Comparison of ENCODE assay signal across 14 cellular contexts in genomic region chr1:112826217-112826944, GRCh38.
DNase-seq lines count a peak whose midpoint lies in the region; ATAC-seq, FAIRE-seq and TF ChIP-seq lines count a peak whose summit lies in the region.
"Had no signal": no experiment of that assay in that cellular context is flagged by ENCODE, and none has a peak within 500 bp of the region (broad histone marks: within the 10 kb centered on the region; RNA-seq: fewer than 3 reads in every experiment).

No MANE protein-coding gene starts in this region.

- H3F3A ChIP-seq in GM23338 (replicated peaks; ENCODE audit: low read depth) (peaks cover 7% of the 10 kb centered on the region; the same call in 1 of the 2 replicates), neural progenitor cell (ENCODE audit: low read depth) (peaks cover 4% of the 10 kb centered on the region)

- H3K27ac ChIP-seq in GM23338 (ENCODE audit: low read depth) (peak overlapping the region; percentile 97), endothelial cell of umbilical vein (ENCODE audit: insufficient read depth, low read depth, low read length) (no peak overlapping the region), neural progenitor cell (no peak overlapping the region)
- H3K27ac ChIP-seq: SK-N-MC had no signal

- no peak for DNase-seq in GM23338 (ENCODE audit: low spot score)
- no peak for DNase-seq in T-helper 17 cell
- DNase-seq in endothelial cell of umbilical vein (ENCODE audit: low read depth, low spot score): no peak
- no peak for DNase-seq in neural progenitor cell (ENCODE audit: low spot score)
- no peak for DNase-seq in NCI-H82 (lab: John Stamatoyannopoulos, UW)
- DNase-seq in MV-4-11 (lab: John Stamatoyannopoulos, UW): no peak
- DNase-seq: CD4-positive, CD25-positive, alpha-beta regulatory T cell; KG1; NCI-H1092 treated with DMSO at 0.1 percent for 48 hours; NCI-H187; NCI-H446 had no signal

- BruUV-seq in endothelial cell of umbilical vein (replicated peaks; lab: Mats Ljungman, UMichigan): no TSS peak

- no peaks in the 10 kb centered on the region for H4K20me1 ChIP-seq in GM23338 (replicated peaks; ENCODE audit: insufficient read depth)
- no peaks in the 10 kb centered on the region for H4K20me1 ChIP-seq in endothelial cell of umbilical vein (replicated peaks; ENCODE audit: control insufficient read depth, extremely low read depth, insufficient read depth, low read length)
- H4K20me1 ChIP-seq in neural progenitor cell (ENCODE audit: low read depth): no peaks in the 10 kb centered on the region

- TF ChIP-seq CTCF in GM23338 (conservative IDR thresholded peaks at IDR 0.05; ENCODE audit: low read depth in 2 of 2) (no peak), endothelial cell of umbilical vein (IDR thresholded peaks at IDR 0.05; ENCODE audit: extremely low read depth in 1 of 2, insufficient read depth in 1 of 2, low read depth in 1 of 2, low read length in 2 of 2) (no peak), neural progenitor cell (IDR thresholded peaks at IDR 0.05) (no peak)

- H3K36me3 Mint-ChIP-seq in GM23338 (ENCODE audit: low read depth) (peaks cover 24% of the 10 kb centered on the region), T-helper 17 cell (ENCODE audit: low read depth) (no peaks in the 10 kb centered on the region), neural progenitor cell (no peaks in the 10 kb centered on the region)
- no peaks in the 10 kb centered on the region for H3K36me3 Mint-ChIP-seq in activated T-helper 17 cell treated with anti-CD3 and anti-CD28 coated beads, Interleukin-2, amount 50 U/mL, for 72 hours (ENCODE audit: low read depth)
- H3K36me3 Mint-ChIP-seq: CD4-positive, CD25-positive, alpha-beta regulatory T cell had no signal

- CTCF ChIA-PET in endothelial cell of umbilical vein (lab: Charles Lee): no interaction called here

- H3K9me3 ChIP-seq in T-helper 17 cell (ENCODE audit: control insufficient read depth, low read length, poor library complexity, severe bottlenecking): no peaks in the 10 kb centered on the region
- no peaks in the 10 kb centered on the region for H3K9me3 ChIP-seq in endothelial cell of umbilical vein (replicated peaks; ENCODE audit: control insufficient read depth, insufficient read depth, low read length)
- no peaks in the 10 kb centered on the region for H3K9me3 ChIP-seq in neural progenitor cell (ENCODE audit: low read depth)
- H3K9me3 ChIP-seq: HAP-1 had no signal

- no peak for TF ChIP-seq POLR2A in endothelial cell of umbilical vein (IDR thresholded peaks at IDR 0.05; ENCODE audit: low read depth, low read length)

- H3K9me3 Mint-ChIP-seq in GM23338 (peaks cover 23% of the 10 kb centered on the region), neural progenitor cell (peaks cover 9% of the 10 kb centered on the region)
- H3K9me3 Mint-ChIP-seq in activated T-helper 17 cell treated with anti-CD3 and anti-CD28 coated beads, Interleukin-2, amount 50 U/mL, for 72 hours: no peaks in the 10 kb centered on the region
- H3K9me3 Mint-ChIP-seq: CD4-positive, CD25-positive, alpha-beta regulatory T cell had no signal

- no peak overlapping the region; the same call in 2 of the 3 replicates for H3K4me3 Mint-ChIP-seq in GM23338
- H3K4me3 Mint-ChIP-seq in T-helper 17 cell: no peak overlapping the region
- no peak overlapping the region for H3K4me3 Mint-ChIP-seq in neural progenitor cell
- no peak overlapping the region for H3K4me3 Mint-ChIP-seq in activated T-helper 17 cell treated with anti-CD3 and anti-CD28 coated beads, Interleukin-2, amount 50 U/mL, for 72 hours
- H3K4me3 Mint-ChIP-seq: CD4-positive, CD25-positive, alpha-beta regulatory T cell had no signal

- H3K4me3 ChIP-seq in GM23338 (no peak overlapping the region), endothelial cell of umbilical vein (replicated peaks in 1 of 3; ENCODE audit: insufficient read depth in 1 of 3, low read depth in 1 of 3, low read length in 3 of 3) (no peak overlapping the region), neural progenitor cell (no peak overlapping the region)
- H3K4me3 ChIP-seq: HAP-1, SK-N-MC had no signal

- H3K4me1 ChIP-seq in GM23338 (ENCODE audit: insufficient read depth): peaks cover 49% of the 10 kb centered on the region
- H3K4me1 ChIP-seq in endothelial cell of umbilical vein (ENCODE audit: control insufficient read depth, extremely low read depth, insufficient read depth, low read length): peaks cover 6% of the 10 kb centered on the region
- H3K4me1 ChIP-seq in neural progenitor cell: peaks cover 23% of the 10 kb centered on the region

- no peaks in the 10 kb centered on the region for H3K27me3 ChIP-seq in GM23338 (ENCODE audit: insufficient read depth)
- H3K27me3 ChIP-seq in endothelial cell of umbilical vein (ENCODE audit: control insufficient read depth in 2 of 2, insufficient read depth in 2 of 2, low read length in 2 of 2): no peaks in the 10 kb centered on the region
- no peaks in the 10 kb centered on the region for H3K27me3 ChIP-seq in neural progenitor cell

- peak overlapping the region; percentile 68; the same call in 1 of the 2 replicates for H3K27ac Mint-ChIP-seq in GM23338
- peak overlapping the region; percentile 70 for H3K27ac Mint-ChIP-seq in T-helper 17 cell
- no peak overlapping the region for H3K27ac Mint-ChIP-seq in neural progenitor cell
- H3K27ac Mint-ChIP-seq in activated T-helper 17 cell treated with anti-CD3 and anti-CD28 coated beads, Interleukin-2, amount 50 U/mL, for 72 hours: no peak overlapping the region
- H3K27ac Mint-ChIP-seq: CD4-positive, CD25-positive, alpha-beta regulatory T cell had no signal

- peaks cover 7% of the 10 kb centered on the region for H3K9me2 ChIP-seq in GM23338 (ENCODE audit: insufficient read depth)

- H3K4me2 ChIP-seq in GM23338 (peak overlapping the region; percentile 72), endothelial cell of umbilical vein (ENCODE audit: insufficient read depth, low read length) (no peak overlapping the region), neural progenitor cell (no peak overlapping the region)

- H3K4me1 Mint-ChIP-seq in GM23338 (peaks cover 47% of the 10 kb centered on the region), T-helper 17 cell (peaks cover 4% of the 10 kb centered on the region), neural progenitor cell (peaks cover 6% of the 10 kb centered on the region)
- peaks cover 5% of the 10 kb centered on the region for H3K4me1 Mint-ChIP-seq in activated T-helper 17 cell treated with anti-CD3 and anti-CD28 coated beads, Interleukin-2, amount 50 U/mL, for 72 hours
- H3K4me1 Mint-ChIP-seq: CD4-positive, CD25-positive, alpha-beta regulatory T cell had no signal

- no peak overlapping the region for H2AFZ ChIP-seq in GM23338
- H2AFZ ChIP-seq in endothelial cell of umbilical vein (ENCODE audit: low read depth, low read length): peak overlapping the region; percentile 44
- peak overlapping the region; percentile 1 for H2AFZ ChIP-seq in neural progenitor cell (replicated peaks)

- 0 out of 2 replicates have a peak, but pooled peaks cover 3% of the 10 kb centered on the region for H3K36me3 ChIP-seq in GM23338 (ENCODE audit: insufficient read depth)
- no peaks in the 10 kb centered on the region for H3K36me3 ChIP-seq in endothelial cell of umbilical vein (ENCODE audit: control insufficient read depth in 2 of 2, extremely low read depth in 1 of 2, insufficient read depth in 2 of 2, low read length in 2 of 2)
- H3K36me3 ChIP-seq in neural progenitor cell: no peaks in the 10 kb centered on the region
- H3K36me3 ChIP-seq: HAP-1 had no signal

- POLR2A ChIA-PET in endothelial cell of umbilical vein (lab: Charles Lee): no interaction called here

- H3K9ac ChIP-seq in endothelial cell of umbilical vein (replicated peaks; ENCODE audit: extremely low read depth, insufficient read depth, low read length) (no peak overlapping the region), neural progenitor cell (no peak overlapping the region)

- no peak for FAIRE-seq in endothelial cell of umbilical vein (lab: Jason Lieb, UNC)

- ATAC-seq in GM23338 (peak; percentile 58), T-helper 17 cell (no peak)
- ATAC-seq in activated T-helper 17 cell treated with anti-CD3 and anti-CD28 coated beads, Interleukin-2, amount 50 U/mL, for 72 hours (replicated peaks): no peak

- peaks cover 20% of the 10 kb centered on the region for H3K79me2 ChIP-seq in GM23338 (replicated peaks; ENCODE audit: insufficient read depth)
- no peaks in the 10 kb centered on the region for H3K79me2 ChIP-seq in endothelial cell of umbilical vein (ENCODE audit: control insufficient read depth, insufficient read depth, low read length)
- H3K79me2 ChIP-seq in neural progenitor cell (ENCODE audit: low read depth): no peaks in the 10 kb centered on the region

- intact Hi-C loops in endothelial cell of umbilical vein (cut with micrococcal nuclease): no loop called here

- H3K27me3 Mint-ChIP-seq in GM23338 (ENCODE audit: insufficient read depth, low read depth, poor library complexity) (peaks cover 9% of the 10 kb centered on the region), T-helper 17 cell (peaks cover 22% of the 10 kb centered on the region), neural progenitor cell (ENCODE audit: insufficient read depth, low read depth) (peaks cover 8% of the 10 kb centered on the region)
- H3K27me3 Mint-ChIP-seq in activated T-helper 17 cell treated with anti-CD3 and anti-CD28 coated beads, Interleukin-2, amount 50 U/mL, for 72 hours: peaks cover 8% of the 10 kb centered on the region

- dilution Hi-C loops in endothelial cell of umbilical vein (cut with MboI; ENCODE audit: extremely low pct_ligation_motif_present, low sequenced_read_pairs): no loop called here

- H3K9me1 ChIP-seq in endothelial cell of umbilical vein (replicated peaks; ENCODE audit: control insufficient read depth, extremely low read depth, insufficient read depth, low read length): no peaks in the 10 kb centered on the region

TF ChIP-seq in GM23338, 12 proteins besides CTCF, POLR2A, EP300 and RAD21 (continues in another document):
- TF ChIP-seq ETS1 (IDR thresholded peaks at IDR 0.05): no peak

TF ChIP-seq in endothelial cell of umbilical vein, 7 proteins besides CTCF, POLR2A, EP300 and RAD21:
- no peak for TF ChIP-seq MYC (IDR thresholded peaks at IDR 0.05; ENCODE audit: low read depth, low read length)
- TF ChIP-seq POLR2AphosphoS5 (IDR thresholded peaks at IDR 0.05; ENCODE audit: insufficient read depth, low read depth, low read length): no peak
- TF ChIP-seq JUN (IDR thresholded peaks at IDR 0.05; ENCODE audit: borderline replicate concordance, insufficient read depth, insufficient read length, low read depth): no peak
- TF ChIP-seq GATA2 (IDR thresholded peaks at IDR 0.05; ENCODE audit: insufficient read depth, insufficient read length, low read depth, low read length): no peak

Comparison
In these comparisons a context has a peak if more than half of its experiments do, and no peak if none do; other contexts are left out.
1. H3K27ac Mint-ChIP-seq: peak in GM23338 (single experiment) and T-helper 17 cell (single experiment); none in neural progenitor cell (single experiment) and activated T-helper 17 cell treated with anti-CD3 and anti-CD28 coated beads, Interleukin-2, amount 50 U/mL, for 72 hours (single experiment).